17 cellular contexts compared by ENCODE assay signal in genomic region chr7:46004965-46005364, GRCh38.
"Had no signal": no experiment of that assay in that cellular context is flagged by ENCODE, and none has a peak within 500 bp of the region (broad histone marks: within the 10 kb centered on the region; RNA-seq: fewer than 3 reads in every experiment).

No MANE protein-coding gene starts in this region.

- H3K27me3 ChIP-seq: esophagus squamous epithelium, left lung, pancreas, suprapubic skin, thyroid gland had no signal

- H3K36me3 ChIP-seq: esophagus squamous epithelium, left lung, lower lobe of right lung, pancreas, suprapubic skin, thyroid gland had no signal

- H3K4me1 ChIP-seq: esophagus squamous epithelium, left lung, lower lobe of right lung, pancreas, thyroid gland had no signal

- ATAC-seq: left lung; lower lobe of right lung; natural killer cell treated with Interleukin-12 subunit alpha and Interleukin-12 subunit beta and Interleukin-15 and Interleukin-18, amount 100 ng/mL, for 72 hours; pancreas; right cardiac atrium; stimulated activated effector memory CD8-positive, alpha-beta T cell treated with anti-CD3 and anti-CD28 coated beads, Interleukin-12 subunit alpha, Interleukin-12 subunit beta, amount 100 ng/mL, for 72 hours; stimulated activated naive CD8-positive, alpha-beta T cell treated with anti-CD3 and anti-CD28 coated beads, Interleukin-15, Interleukin-2, amounts not matched to agents 100 U/mL and 50 U/mL, for 24 hours had no signal

- H3K4me3 ChIP-seq: esophagus squamous epithelium, left lung, lower lobe of right lung, pancreas, smooth muscle cell, suprapubic skin, thyroid gland had no signal

- H3K9me3 ChIP-seq: esophagus squamous epithelium, lower lobe of right lung, pancreas, suprapubic skin, thyroid gland had no signal

- DNase-seq: dermis blood vessel endothelial cell; esophagus squamous epithelium; immature natural killer cell; left lung; lower lobe of right lung; midbrain; occipital lobe; pancreas; right cardiac atrium; stimulated activated CD4-positive, alpha-beta T cell treated with anti-CD3 and anti-CD28 coated beads, Interleukin-4, amount 100 ng/mL, for 1 hour; stimulated activated CD8-positive, alpha-beta memory T cell treated with anti-CD3 and anti-CD28 coated beads, Interleukin-4, amount 100 ng/mL, for 48 hours; stimulated activated naive CD8-positive, alpha-beta T cell treated with anti-CD3 and anti-CD28 coated beads, Interleukin-15, Interleukin-2, amounts not matched to agents 100 U/mL and 50 U/mL, for 24 hours; thyroid gland had no signal

- H3K4me2 ChIP-seq: smooth muscle cell had no signal

- H3K27ac ChIP-seq: esophagus squamous epithelium, left lung, lower lobe of right lung, pancreas, suprapubic skin, thyroid gland had no signal
